Comparison of ENCODE assay signal across 29 cellular contexts in the genomic region with DNA sequence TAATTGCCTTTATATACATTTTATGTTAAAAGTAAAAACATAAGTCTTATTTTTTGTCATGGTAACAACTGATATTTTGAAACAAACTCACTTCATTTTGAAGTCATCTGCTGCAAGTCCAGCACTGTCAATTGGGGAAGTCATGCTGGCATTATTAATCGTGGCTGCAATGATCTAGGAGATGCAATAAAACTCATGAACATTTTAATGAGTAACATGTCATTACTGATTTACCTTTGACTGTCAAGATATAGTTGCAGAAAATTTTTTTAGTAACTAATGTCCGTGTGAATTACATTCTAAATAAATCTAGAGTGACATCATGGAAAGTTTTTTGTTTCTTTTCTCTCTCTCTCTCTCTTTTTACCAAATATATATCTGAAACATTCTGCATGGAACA. TPM values are rescaled to one million over a fixed set of nuclear protein-coding genes. Genes with fewer than 3 reads are reported as not detected.
"Had no signal": no experiment of that assay in that cellular context is flagged by ENCODE, and none has a peak within 500 bp of the region (broad histone marks: within the 10 kb centered on the region; RNA-seq: fewer than 3 reads in every experiment).

No MANE protein-coding gene starts in this region.

- ATAC-seq: activated CD4-positive, alpha-beta T cell treated with anti-CD3 and anti-CD28 coated beads for 36 hours; activated T-cell treated with anti-CD3 and anti-CD28 coated beads, Interleukin-2, amount 50 U/mL, for 72 hours; PC-3 had no signal

- H3K27ac Mint-ChIP-seq: activated CD4-positive, alpha-beta memory T cell treated with anti-CD3 and anti-CD28 coated beads, Interleukin-2, amount 10 ng/mL, durations not matched to agents 7 days and 5 days; activated CD4-positive, alpha-beta T cell treated with anti-CD3 and anti-CD28 coated beads for 36 hours; activated naive CD8-positive, alpha-beta T cell treated with anti-CD3 and anti-CD28 coated beads, Interleukin-2, amount 10 ng/mL, durations not matched to agents 7 days and 5 days; activated T-cell treated with anti-CD3 and anti-CD28 coated beads, Interleukin-2, amount 50 U/mL, for 72 hours had no signal

- H3K9me3 ChIP-seq: adrenal gland, breast epithelium, MG63 had no signal

- H3K4me1 Mint-ChIP-seq: activated CD4-positive, alpha-beta memory T cell treated with anti-CD3 and anti-CD28 coated beads, Interleukin-2, amount 10 ng/mL, durations not matched to agents 7 days and 5 days; activated CD4-positive, alpha-beta T cell treated with anti-CD3 and anti-CD28 coated beads for 36 hours; activated naive CD8-positive, alpha-beta T cell treated with anti-CD3 and anti-CD28 coated beads, Interleukin-2, amount 10 ng/mL, durations not matched to agents 7 days and 5 days had no signal

- H3K36me3 Mint-ChIP-seq: activated naive CD8-positive, alpha-beta T cell treated with anti-CD3 and anti-CD28 coated beads, Interleukin-2, amount 10 ng/mL, durations not matched to agents 7 days and 5 days had no signal

- H3K36me3 ChIP-seq: adrenal gland, breast epithelium, MG63 had no signal

- H3K27ac ChIP-seq: breast epithelium, SK-N-MC, VCaP had no signal

- H3K4me3 ChIP-seq: adrenal gland, breast epithelium, MG63, SK-N-MC had no signal

- H3K27me3 ChIP-seq: adrenal gland, breast epithelium, MG63 had no signal

- H3K4me3 Mint-ChIP-seq: activated CD4-positive, alpha-beta memory T cell treated with anti-CD3 and anti-CD28 coated beads, Interleukin-2, amount 10 ng/mL, durations not matched to agents 7 days and 5 days; activated CD4-positive, alpha-beta T cell treated with anti-CD3 and anti-CD28 coated beads for 36 hours; activated naive CD8-positive, alpha-beta T cell treated with anti-CD3 and anti-CD28 coated beads, Interleukin-2, amount 10 ng/mL, durations not matched to agents 7 days and 5 days; activated T-cell treated with anti-CD3 and anti-CD28 coated beads, Interleukin-2, amount 50 U/mL, for 72 hours had no signal

- H3K9me3 Mint-ChIP-seq: activated CD4-positive, alpha-beta memory T cell treated with anti-CD3 and anti-CD28 coated beads, Interleukin-2, amount 10 ng/mL, durations not matched to agents 7 days and 5 days; activated naive CD8-positive, alpha-beta T cell treated with anti-CD3 and anti-CD28 coated beads, Interleukin-2, amount 10 ng/mL, durations not matched to agents 7 days and 5 days had no signal

- H3K4me1 ChIP-seq: adrenal gland, breast epithelium had no signal

- DNase-seq: activated CD4-positive, alpha-beta memory T cell treated with anti-CD3 and anti-CD28 coated beads, Interleukin-2, amount 10 ng/mL, durations not matched to agents 7 days and 5 days; activated CD4-positive, alpha-beta T cell treated with anti-CD3 and anti-CD28 coated beads for 36 hours; activated CD4-positive, alpha-beta T cell treated with anti-CD3 and anti-CD28 coated beads, Interleukin-2, amount 50 U/mL, for 1 hour; activated CD4-positive, CD25-positive, alpha-beta regulatory T cell; activated CD8-positive, alpha-beta memory T cell treated with anti-CD3 and anti-CD28 coated beads, Interleukin-2, amount 50 U/mL, for 4 hours; activated naive CD4-positive, alpha-beta T cell treated with anti-CD3 and anti-CD28 coated beads, Interleukin-2, amount 50 U/mL, for 16 hours; activated naive CD8-positive, alpha-beta T cell treated with anti-CD3 and anti-CD28 coated beads, Interleukin-2, amount 10 ng/mL, durations not matched to agents 7 days and 5 days; activated T-cell treated with anti-CD3 and anti-CD28 coated beads, Interleukin-2, amount 50 U/mL, for 72 hours; adrenal gland; anterior cingulate cortex; caudate nucleus; MG63; MV-4-11; NCI-H1092 treated with DMSO at 0.1 percent for 48 hours; NCI-H1417 treated with DMSO at 0.1 percent for 48 hours; NCI-H1694 treated with DMSO at 0.1 percent for 48 hours; NCI-H2029 treated with DMSO at 0.1 percent for 48 hours; NCI-H345; NCI-H510A; NCI-H69; NK-92 treated with Interleukin-12 subunit alpha and Interleukin-12 subunit beta, amount 100 ng/mL, for 24 hours; PC-3; SIG-M5; T-helper 1 cell had no signal

RNA-seq across cellular contexts. Expression of a gene that starts 17.4 kb away (rescaled TPM):
- total RNA-seq: activated CD4-positive, alpha-beta memory T cell treated with anti-CD3 and anti-CD28 coated beads, Interleukin-2, amount 10 ng/mL, durations not matched to agents 7 days and 5 days; activated CD4-positive, alpha-beta T cell treated with anti-CD3 and anti-CD28 coated beads for 36 hours; activated naive CD8-positive, alpha-beta T cell treated with anti-CD3 and anti-CD28 coated beads, Interleukin-2, amount 10 ng/mL, durations not matched to agents 7 days and 5 days; activated T-cell treated with anti-CD3 and anti-CD28 coated beads, Interleukin-2, amount 50 U/mL, for 72 hours; adrenal gland; breast epithelium; cerebellum; PC-3; T-helper 2 cell treated with Interferon-gamma antibody and Interleukin-4, amounts not matched to agents 100 ng/mL and 5 ng/mL, for 36 hours had no signal

RNA-seq across cellular contexts. Expression of a gene that starts 34.2 kb away (rescaled TPM):
- total RNA-seq: activated CD4-positive, alpha-beta memory T cell treated with anti-CD3 and anti-CD28 coated beads, Interleukin-2, amount 10 ng/mL, durations not matched to agents 7 days and 5 days; activated CD4-positive, alpha-beta T cell treated with anti-CD3 and anti-CD28 coated beads for 36 hours; activated naive CD8-positive, alpha-beta T cell treated with anti-CD3 and anti-CD28 coated beads, Interleukin-2, amount 10 ng/mL, durations not matched to agents 7 days and 5 days; activated T-cell treated with anti-CD3 and anti-CD28 coated beads, Interleukin-2, amount 50 U/mL, for 72 hours; adrenal gland; breast epithelium; cerebellum; PC-3; T-helper 2 cell treated with Interferon-gamma antibody and Interleukin-4, amounts not matched to agents 100 ng/mL and 5 ng/mL, for 36 hours had no signal
- polyA plus RNA-seq: adrenal gland had no signal

RNA-seq across cellular contexts. Expression of a gene that starts 51.1 kb away (rescaled TPM):
- total RNA-seq: activated CD4-positive, alpha-beta memory T cell treated with anti-CD3 and anti-CD28 coated beads, Interleukin-2, amount 10 ng/mL, durations not matched to agents 7 days and 5 days; activated CD4-positive, alpha-beta T cell treated with anti-CD3 and anti-CD28 coated beads for 36 hours; activated naive CD8-positive, alpha-beta T cell treated with anti-CD3 and anti-CD28 coated beads, Interleukin-2, amount 10 ng/mL, durations not matched to agents 7 days and 5 days; activated T-cell treated with anti-CD3 and anti-CD28 coated beads, Interleukin-2, amount 50 U/mL, for 72 hours; adrenal gland; breast epithelium; cerebellum; PC-3; T-helper 2 cell treated with Interferon-gamma antibody and Interleukin-4, amounts not matched to agents 100 ng/mL and 5 ng/mL, for 36 hours had no signal
- polyA plus RNA-seq: adrenal gland had no signal

RNA-seq across cellular contexts. Expression of a gene that starts 55.9 kb away (rescaled TPM):
- total RNA-seq: activated CD4-positive, alpha-beta memory T cell treated with anti-CD3 and anti-CD28 coated beads, Interleukin-2, amount 10 ng/mL, durations not matched to agents 7 days and 5 days; activated CD4-positive, alpha-beta T cell treated with anti-CD3 and anti-CD28 coated beads for 36 hours; activated naive CD8-positive, alpha-beta T cell treated with anti-CD3 and anti-CD28 coated beads, Interleukin-2, amount 10 ng/mL, durations not matched to agents 7 days and 5 days; activated T-cell treated with anti-CD3 and anti-CD28 coated beads, Interleukin-2, amount 50 U/mL, for 72 hours; PC-3; T-helper 2 cell treated with Interferon-gamma antibody and Interleukin-4, amounts not matched to agents 100 ng/mL and 5 ng/mL, for 36 hours had no signal
